Comparison of ENCODE assay signal across 19 cellular contexts in the genomic region with DNA sequence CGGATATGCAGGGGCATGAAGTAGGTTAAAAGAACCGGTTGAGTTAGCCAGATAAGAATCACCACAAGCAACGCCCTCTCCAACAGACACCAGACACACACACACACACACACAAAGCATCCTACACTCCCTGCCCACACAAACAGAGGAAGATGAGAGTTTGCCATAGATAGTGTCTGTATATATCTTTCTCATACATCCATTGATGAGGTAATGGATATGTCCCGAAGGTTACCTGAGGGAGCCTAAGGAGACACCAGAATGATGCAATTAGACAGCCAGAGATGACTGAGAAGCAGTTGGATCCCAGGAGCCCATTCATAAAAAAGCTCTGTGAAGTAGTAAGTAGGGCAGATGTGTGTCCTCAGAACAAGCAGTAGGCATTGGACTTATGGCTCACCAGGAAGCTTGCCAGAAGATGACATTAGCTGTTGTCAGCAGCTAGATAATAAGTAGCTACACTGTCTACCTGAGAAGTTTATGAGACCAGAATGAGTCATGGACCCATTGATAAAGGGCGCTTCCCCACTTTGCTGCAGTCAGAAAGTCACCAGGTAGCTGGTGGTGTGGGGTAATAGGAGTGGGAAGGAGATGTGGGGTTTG.
DNase-seq lines count a peak whose midpoint lies in the region; ATAC-seq, FAIRE-seq and TF ChIP-seq lines count a peak whose summit lies in the region.
"Had no signal": no experiment of that assay in that cellular context is flagged by ENCODE, and none has a peak within 500 bp of the region (broad histone marks: within the 10 kb centered on the region; RNA-seq: fewer than 3 reads in every experiment).

No MANE protein-coding gene starts in this region.

- FAIRE-seq in K562 (lab: Jason Lieb, UNC) (no peak), HepG2 (lab: Jason Lieb, UNC) (no peak)
- FAIRE-seq: G401.6, GM18507, kidney had no signal

- no peak overlapping the region for H3K27ac Mint-ChIP-seq in CD4-positive, alpha-beta T cell
- H3K27ac Mint-ChIP-seq: activated naive CD8-positive, alpha-beta T cell treated with anti-CD3 and anti-CD28 coated beads, Interleukin-2, amount 50 U/mL, for 24 hours; IgD-negative memory B cell; stimulated activated naive B cell treated with anti-CD40 and anti-IgM and Interleukin-4, amounts not matched to agents 10 μg/mL and 1 μg/mL and 100 μg/mL, for 72 hours had no signal

- CTCF ChIA-PET in K562 (lab: Yijun Ruan, JAX; ENCODE audit: low intra/inter-chr PET ratio) = no interaction called here
- CTCF ChIA-PET in HepG2 (lab: Yijun Ruan, JAX; ENCODE audit: low intra/inter-chr PET ratio, low total read pairs) = no interaction called here
- CTCF ChIA-PET in CD4-positive, alpha-beta T cell (lab: Charles Lee) = no interaction called here

- H3K9ac ChIP-seq in K562 (ENCODE audit: insufficient read depth in 1 of 2, low read depth in 2 of 2, low read length in 2 of 2) (no peak overlapping the region), HepG2 (ENCODE audit: insufficient read depth, low read depth, low read length) (no peak overlapping the region)

- no peaks in the 10 kb centered on the region for H3K4me1 Mint-ChIP-seq in CD4-positive, alpha-beta T cell (ENCODE audit: low read depth)
- H3K4me1 Mint-ChIP-seq: activated naive CD8-positive, alpha-beta T cell treated with anti-CD3 and anti-CD28 coated beads, Interleukin-2, amount 50 U/mL, for 24 hours; IgD-negative memory B cell; stimulated activated naive B cell treated with anti-CD40 and anti-IgM and Interleukin-4, amounts not matched to agents 10 μg/mL and 1 μg/mL and 100 μg/mL, for 72 hours had no signal

- no peaks in the 10 kb centered on the region for H3K27me3 Mint-ChIP-seq in CD4-positive, alpha-beta T cell
- H3K27me3 Mint-ChIP-seq: activated naive CD8-positive, alpha-beta T cell treated with anti-CD3 and anti-CD28 coated beads, Interleukin-2, amount 50 U/mL, for 24 hours; IgD-negative memory B cell; stimulated activated naive B cell treated with anti-CD40 and anti-IgM and Interleukin-4, amounts not matched to agents 10 μg/mL and 1 μg/mL and 100 μg/mL, for 72 hours had no signal

- TF ChIP-seq EP300 in K562 (IDR thresholded peaks at IDR 0.05; ENCODE audit: low read length) (no peak), HepG2 (IDR thresholded peaks at IDR 0.05; ENCODE audit: low read depth in 2 of 2, low read length in 2 of 2) (no peak), HepG2 (CRISPR knock-in tag; IDR thresholded peaks at IDR 0.05; ENCODE audit: borderline replicate concordance) (no peak)

- TF ChIP-seq POLR2A in K562 (conservative IDR thresholded peaks at IDR 0.05) (no peak), HepG2 (IDR thresholded peaks at IDR 0.05; ENCODE audit: insufficient read depth in 1 of 2, low read depth in 2 of 2, low read length in 2 of 2) (no peak)

- H3K4me2 ChIP-seq in K562 (ENCODE audit: insufficient read depth, low read length) (no peak overlapping the region), HepG2 (ENCODE audit: low read depth, low read length) (no peak overlapping the region)

- H3K4me1 ChIP-seq in K562 (replicated peaks in 1 of 2; ENCODE audit: control insufficient read depth in 2 of 2, insufficient read depth in 2 of 2, low read length in 2 of 2) (no peaks in the 10 kb centered on the region), HepG2 (ENCODE audit: insufficient read depth, low read length) (no peaks in the 10 kb centered on the region), aorta (ENCODE audit: control insufficient read depth in 1 of 2, insufficient read depth in 2 of 2, low read length in 2 of 2) (no peaks in the 10 kb centered on the region)
- H3K4me1 ChIP-seq: colonic mucosa had no signal

- H3K27ac ChIP-seq in K562 (ENCODE audit: extremely low read depth, low read depth, low read length) (no peak overlapping the region), HepG2 (ENCODE audit: extremely low read length, insufficient read depth, low read length) (no peak overlapping the region), aorta (ENCODE audit: low read depth in 1 of 2, low read length in 2 of 2) (no peak overlapping the region)
- no peak overlapping the region for H3K27ac ChIP-seq in CD4-positive, alpha-beta T cell (ENCODE audit: low read depth, low read length)
- H3K27ac ChIP-seq: colonic mucosa, WERI-Rb-1 had no signal

- POLR2A ChIA-PET in K562 (lab: Yijun Ruan, JAX) = no interaction called here
- POLR2A ChIA-PET in HepG2 (lab: Yijun Ruan, JAX) = no interaction called here
- POLR2A ChIA-PET in CD4-positive, alpha-beta T cell (lab: Charles Lee) = no interaction called here

- no peaks in the 10 kb centered on the region for H3K9me3 Mint-ChIP-seq in CD4-positive, alpha-beta T cell
- H3K9me3 Mint-ChIP-seq: activated naive CD8-positive, alpha-beta T cell treated with anti-CD3 and anti-CD28 coated beads, Interleukin-2, amount 50 U/mL, for 24 hours; IgD-negative memory B cell; stimulated activated naive B cell treated with anti-CD40 and anti-IgM and Interleukin-4, amounts not matched to agents 10 μg/mL and 1 μg/mL and 100 μg/mL, for 72 hours had no signal

- H3K4me3 ChIP-seq in K562 (no peak overlapping the region), HepG2 (replicated peaks in 1 of 3; ENCODE audit: insufficient read depth in 1 of 3, low read depth in 2 of 3, low read length in 3 of 3) (no peak overlapping the region), aorta (ENCODE audit: low read length in 2 of 2) (no peak overlapping the region)
- H3K4me3 ChIP-seq: colonic mucosa had no signal

- no peak overlapping the region for H3K4me3 Mint-ChIP-seq in CD4-positive, alpha-beta T cell
- H3K4me3 Mint-ChIP-seq: activated naive CD8-positive, alpha-beta T cell treated with anti-CD3 and anti-CD28 coated beads, Interleukin-2, amount 50 U/mL, for 24 hours; IgD-negative memory B cell; stimulated activated naive B cell treated with anti-CD40 and anti-IgM and Interleukin-4, amounts not matched to agents 10 μg/mL and 1 μg/mL and 100 μg/mL, for 72 hours had no signal

- no peaks in the 10 kb centered on the region for H4K20me1 ChIP-seq in K562 (replicated peaks; ENCODE audit: control insufficient read depth, insufficient read depth, low read length)
- no peaks in the 10 kb centered on the region for H4K20me1 ChIP-seq in HepG2 (ENCODE audit: insufficient read depth, low read length)

- no peaks in the 10 kb centered on the region for H3K9me1 ChIP-seq in K562 (ENCODE audit: control insufficient read depth, insufficient read depth, low read length)

- in situ Hi-C loops in Caki2 (cut with HindIII; ENCODE audit: low pct_unique_long_range_greater_than_20kb, low sequenced_read_pairs) = no loop called here
- in situ Hi-C loops in K562 (cut with MboI) = no loop called here
- in situ Hi-C loops in HepG2 (cut with HindIII; ENCODE audit: extremely low pct_ligation_motif_present, low pct_unique_long_range_greater_than_20kb) = no loop called here

- no TSS peak for BruUV-seq in K562 (replicated peaks; lab: Mats Ljungman, UMichigan)
- BruUV-seq in HepG2 (replicated peaks; lab: Mats Ljungman, UMichigan) = no TSS peak

- intact Hi-C loops in K562 (cut with micrococcal nuclease) (no loop called here), HepG2 (cut with micrococcal nuclease; ENCODE audit: unreplicated experiment) (no loop called here), aorta (cut with DNase I) (loop anchor here in 1 of 2 donors (5.0 kb wide), 1 partner anchor 301 kb away; no protein-coding TSS in a partner anchor)
- intact Hi-C loops in CD4-positive, alpha-beta T cell (cut with DNase I, micrococcal nuclease) = no loop called here

- H3K79me2 ChIP-seq in K562 (ENCODE audit: control insufficient read depth, insufficient read depth, low read length) (no peaks in the 10 kb centered on the region), HepG2 (ENCODE audit: insufficient read depth, low read length) (no peaks in the 10 kb centered on the region)

- peak; percentile 84 for ATAC-seq in K562
- ATAC-seq in HepG2 = peak; percentile 38; the same call in 1 of the 3 replicates
- no peak for ATAC-seq in aorta (ENCODE audit: low FRiP score)
- ATAC-seq in CD4-positive, alpha-beta T cell (ENCODE audit: poor library complexity) = no peak
- ATAC-seq: activated naive CD8-positive, alpha-beta T cell treated with anti-CD3 and anti-CD28 coated beads, Interleukin-2, amount 50 U/mL, for 24 hours; stimulated activated naive B cell treated with anti-CD40 and anti-IgM and Interleukin-4, amounts not matched to agents 10 μg/mL and 1 μg/mL and 100 μg/mL, for 72 hours had no signal

- H3K9me3 ChIP-seq in K562 (replicated peaks; ENCODE audit: control insufficient read depth, insufficient read depth, low read depth, low read length) (no peaks in the 10 kb centered on the region), HepG2 (ENCODE audit: low read length) (no peaks in the 10 kb centered on the region), aorta (ENCODE audit: control insufficient read depth, low read length) (no peaks in the 10 kb centered on the region)
- no peaks in the 10 kb centered on the region for H3K9me3 ChIP-seq in CD4-positive, alpha-beta T cell (ENCODE audit: control insufficient read depth, low read length)
- H3K9me3 ChIP-seq: colonic mucosa had no signal

- H3K36me3 ChIP-seq in K562 (ENCODE audit: control insufficient read depth, insufficient read depth, low read length) (no peaks in the 10 kb centered on the region), HepG2 (replicated peaks in 1 of 2; ENCODE audit: control insufficient read depth in 1 of 2, insufficient read depth in 2 of 2, low read length in 2 of 2) (no peaks in the 10 kb centered on the region), aorta (ENCODE audit: control insufficient read depth in 1 of 2, insufficient read depth in 2 of 2, low read length in 1 of 2) (no peaks in the 10 kb centered on the region)
- H3K36me3 ChIP-seq: colonic mucosa, WERI-Rb-1 had no signal

- 4% methylated on average over 5 of the region's 5 CpGs for WGBS in K562 (ENCODE audit: insufficient coverage, low coverage, missing lambda C conversion rate)
- WGBS in HepG2 (ENCODE audit: low lambda C conversion rate) = 9% methylated on average over 5 of the region's 5 CpGs
- 92 to 93% methylated on average over 5 of the region's 5 CpGs for WGBS in aorta, 2 donors

- TF ChIP-seq RAD21 in K562 (CRISPR knock-in tag; conservative IDR thresholded peaks at IDR 0.05 in 1 of 2, IDR thresholded peaks at IDR 0.05 in 1 of 2) (no peak), HepG2 (CRISPR knock-in tag; IDR thresholded peaks at IDR 0.05) (no peak)

- no peak overlapping the region for H2AFZ ChIP-seq in K562 (ENCODE audit: low read depth, low read length)
- H2AFZ ChIP-seq in HepG2 (ENCODE audit: low read length) = no peak overlapping the region

- no peaks in the 10 kb centered on the region for H3K27me3 ChIP-seq in K562 (ENCODE audit: control insufficient read depth in 2 of 2, insufficient read depth in 2 of 2, low read length in 2 of 2)
- H3K27me3 ChIP-seq in HepG2 (ENCODE audit: control insufficient read depth in 1 of 2, insufficient read depth in 2 of 2, low read length in 2 of 2) = no peaks in the 10 kb centered on the region
- H3K27me3 ChIP-seq in aorta (ENCODE audit: control insufficient read depth in 1 of 2, insufficient read depth in 2 of 2, low read length in 1 of 2) = no peaks in the 10 kb centered on the region
- H3K27me3 ChIP-seq in CD4-positive, alpha-beta T cell (ENCODE audit: control insufficient read depth, insufficient read depth, low read length) = no peaks in the 10 kb centered on the region
- H3K27me3 ChIP-seq: colonic mucosa had no signal

- peak; percentile 42 for DNase-seq in Caki2 (ENCODE audit: low read depth)
- peak; percentile 72 for DNase-seq in HT-29 (ENCODE audit: low spot score)
- peak in 1 of 4 experiments; percentile 18 for DNase-seq in K562 (ENCODE audit: extremely low read depth in 1 of 4, low spot score in 3 of 4)
- peak; percentile 2 for DNase-seq in HepG2 (ENCODE audit: low spot score)
- DNase-seq in aorta = no peak
- DNase-seq in activated effector memory CD4-positive, alpha-beta T cell treated with Interleukin-2 at 50 U/mL for 16 hours = no peak
- no peak for DNase-seq in CD4-positive, alpha-beta T cell
- no peak for DNase-seq in NAMALWA (ENCODE audit: low spot score)
- DNase-seq: activated naive CD8-positive, alpha-beta T cell treated with anti-CD3 and anti-CD28 coated beads, Interleukin-2, amount 50 U/mL, for 24 hours; colonic mucosa; kidney; NCI-H1694; NCI-H774; stimulated activated CD4-positive, alpha-beta T cell treated with anti-CD3 and anti-CD28 coated beads, Interleukin-2, amount 100 ng/mL, for 48 hours; stimulated activated naive B cell treated with anti-CD40 and anti-IgM and Interleukin-4, amounts not matched to agents 10 μg/mL and 1 μg/mL and 100 μg/mL, for 72 hours; WERI-Rb-1 had no signal

- H3K36me3 Mint-ChIP-seq in CD4-positive, alpha-beta T cell (ENCODE audit: low read depth) = no peaks in the 10 kb centered on the region
- H3K36me3 Mint-ChIP-seq: IgD-negative memory B cell; stimulated activated naive B cell treated with anti-CD40 and anti-IgM and Interleukin-4, amounts not matched to agents 10 μg/mL and 1 μg/mL and 100 μg/mL, for 72 hours had no signal

- TF ChIP-seq CTCF in K562 (IDR thresholded peaks at IDR 0.05 in 2 of 3, conservative IDR thresholded peaks at IDR 0.05 in 1 of 3; ENCODE audit: insufficient read depth in 2 of 3, low read depth in 1 of 3, low read length in 3 of 3) = no peak
- no peak for TF ChIP-seq CTCF in HepG2 (CRISPR knock-in tag; IDR thresholded peaks at IDR 0.05)
- TF ChIP-seq CTCF in CD4-positive, alpha-beta T cell (IDR thresholded peaks at IDR 0.05) = no peak

Comparison
In these comparisons a context has a peak if more than half of its experiments do, and no peak if none do; other contexts are left out.
1. DNase-seq: peak in Caki2 (single experiment), HT-29 (single experiment) and HepG2 (single experiment); none in aorta (0 of 2), activated effector memory CD4-positive, alpha-beta T cell treated with Interleukin-2 at 50 U/mL for 16 hours (single experiment), CD4-positive, alpha-beta T cell (0 of 10) and NAMALWA (single experiment).
2. ATAC-seq: peak in K562 (single experiment) and HepG2 (single experiment); none in aorta (single experiment) and CD4-positive, alpha-beta T cell (single experiment).